ENCODE assay signal across 16 cellular contexts in genomic region chr12:16857456-16857923, GRCh38.
DNase-seq lines count a peak whose midpoint lies in the region; ATAC-seq and TF ChIP-seq lines count a peak whose summit lies in the region.
"Had no signal": no experiment of that assay in that cellular context is flagged by ENCODE, and none has a peak within 500 bp of the region (broad histone marks: within the 10 kb centered on the region; RNA-seq: fewer than 3 reads in every experiment).

No MANE protein-coding gene starts in this region.

- H3K27me3 ChIP-seq in OCI-LY3 (ENCODE audit: low read depth, low read length) = no peaks in the 10 kb centered on the region
- H3K27me3 ChIP-seq: upper lobe of right lung had no signal

- H3K79me2 ChIP-seq in OCI-LY3 (ENCODE audit: low read length) = no peaks in the 10 kb centered on the region

- ATAC-seq in GM18909 (IDR thresholded peaks at IDR 0.05; ENCODE audit: poor library complexity, unreplicated experiment) (peak; percentile 97), GM21619 (IDR thresholded peaks at IDR 0.05; ENCODE audit: unreplicated experiment) (peak; percentile 96), HG03103 (IDR thresholded peaks at IDR 0.05; ENCODE audit: low read depth, unreplicated experiment) (peak; percentile 85)
- no peak for ATAC-seq in activated CD4-positive, CD25-positive, alpha-beta regulatory T cell treated with anti-CD3 and anti-CD28 coated beads, Interleukin-2, amount 50 U/mL, for 24 hours
- ATAC-seq: activated naive CD4-positive, alpha-beta T cell treated with anti-CD3 and anti-CD28 coated beads, Interleukin-2, amount 50 U/mL, for 72 hours; SK-N-SH treated with all-trans-retinoic acid at 6 μM for 48 hours; upper lobe of right lung had no signal

- no peaks in the 10 kb centered on the region for H3K36me3 ChIP-seq in OCI-LY3 (replicated peaks; ENCODE audit: low read depth, low read length)
- H3K36me3 ChIP-seq: prostate gland, upper lobe of right lung had no signal

- H3K27ac ChIP-seq in OCI-LY3 (ENCODE audit: low read length) = peak overlapping the region; percentile 56
- H3K27ac ChIP-seq: prostate gland, upper lobe of right lung had no signal

- H2AFZ ChIP-seq in OCI-LY3 (ENCODE audit: low read depth, low read length) = no peak overlapping the region; the same call in 1 of the 2 replicates

- no peaks in the 10 kb centered on the region for H3K9me3 ChIP-seq in OCI-LY3 (ENCODE audit: insufficient read depth, low read length)
- H3K9me3 ChIP-seq: Caco-2, prostate gland, upper lobe of right lung had no signal

- no peak for DNase-seq in activated CD4-positive, alpha-beta T cell treated with anti-CD3 and anti-CD28 coated beads, Interleukin-2, amount 50 U/mL, for 1 hour
- DNase-seq in occipital lobe (lab: John Stamatoyannopoulos, UW) = no peak
- no peak for DNase-seq in T1000 (lab: John Stamatoyannopoulos, UW)
- DNase-seq: activated CD4-positive, alpha-beta memory T cell treated with anti-CD3 and anti-CD28 coated beads, Interleukin-2, amount 10 ng/mL, durations not matched to agents 7 days and 5 days; Caco-2; NCI-H345; upper lobe of right lung had no signal

- H3K4me1 ChIP-seq in OCI-LY3 (ENCODE audit: low read length) = peaks cover 19% of the 10 kb centered on the region
- H3K4me1 ChIP-seq: Caco-2, prostate gland, upper lobe of right lung had no signal

- peak overlapping the region; percentile 31; the same call in 1 of the 2 replicates for H3K9ac ChIP-seq in OCI-LY3 (ENCODE audit: low read length)

- TF ChIP-seq CTCF in OCI-LY3 (IDR thresholded peaks at IDR 0.05; ENCODE audit: low read depth, low read length) = no peak

- peak overlapping the region; percentile 49 for H3K4me2 ChIP-seq in OCI-LY3 (ENCODE audit: low read length)

- peak overlapping the region; percentile 32; the same call in 1 of the 2 replicates for H3K4me3 ChIP-seq in OCI-LY3 (ENCODE audit: low read length)
- H3K4me3 ChIP-seq: lung, prostate gland, upper lobe of right lung had no signal

- no peaks in the 10 kb centered on the region for H4K20me1 ChIP-seq in OCI-LY3 (ENCODE audit: insufficient read depth, low read length)

Comparison
In these comparisons a context has a peak if more than half of its experiments do, and no peak if none do; other contexts are left out.
1. ATAC-seq: peak in GM18909 (single experiment), GM21619 (single experiment) and HG03103 (single experiment); none in activated CD4-positive, CD25-positive, alpha-beta regulatory T cell treated with anti-CD3 and anti-CD28 coated beads, Interleukin-2, amount 50 U/mL, for 24 hours (0 of 2).